20 cellular contexts compared by ENCODE assay signal in the genomic region with DNA sequence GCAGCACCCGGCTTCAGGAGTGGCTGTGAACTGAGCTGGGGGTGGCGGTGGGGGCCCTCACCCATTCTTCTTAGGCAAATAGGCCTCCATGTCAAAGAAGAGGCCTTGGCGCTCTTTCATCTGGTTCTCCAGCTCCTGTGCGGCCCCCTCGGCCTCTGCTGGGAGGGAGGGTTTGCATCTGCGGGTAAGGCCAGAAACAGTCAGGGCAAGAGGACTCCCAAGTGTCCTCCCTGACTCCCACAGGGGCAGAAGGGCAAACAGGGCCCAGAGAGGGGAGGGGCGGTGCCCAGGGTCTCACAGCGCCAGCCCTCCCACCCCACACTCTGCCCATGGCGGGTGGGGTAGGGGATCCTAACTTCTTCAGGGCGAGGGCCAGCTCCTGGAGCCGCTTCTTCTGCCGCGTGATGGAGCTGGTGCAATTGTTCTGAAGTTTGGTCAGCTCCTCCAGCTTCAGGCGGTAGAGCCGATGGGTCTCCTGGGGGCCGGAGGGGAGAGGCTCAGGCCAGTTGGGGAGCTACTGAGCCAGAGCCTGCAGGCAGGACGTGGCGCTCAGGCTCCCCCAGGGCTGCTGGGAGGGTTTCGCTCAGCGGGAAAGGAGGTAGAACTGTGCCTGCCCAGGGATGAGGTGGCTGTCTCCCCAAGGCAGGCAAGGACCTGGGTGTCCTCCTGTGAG. TPM values are rescaled to one million over a fixed set of nuclear protein-coding genes. Genes with fewer than 3 reads are reported as not detected.
DNase-seq lines count a peak whose midpoint lies in the region; ATAC-seq, FAIRE-seq and TF ChIP-seq lines count a peak whose summit lies in the region.
"Had no signal": no experiment of that assay in that cellular context is flagged by ENCODE, and none has a peak within 500 bp of the region (broad histone marks: within the 10 kb centered on the region; RNA-seq: fewer than 3 reads in every experiment).

No MANE protein-coding gene starts in this region.

- no peak overlapping the region for H2AFZ ChIP-seq in H1 (ENCODE audit: low read length)

- 0 out of 2 replicates have a peak overlapping the region, but pooled peaks have one; percentile 4 for H2BK12ac ChIP-seq in H1 (ENCODE audit: low read depth, low read length)

- H3K27ac ChIP-seq in RWPE2 (ENCODE audit: poor library complexity, severe bottlenecking) (no peak overlapping the region), H1 (ENCODE audit: low read depth, low read length) (no peak overlapping the region), testis (peak overlapping the region; percentile 92 to 93)

- peak overlapping the region; percentile 39 for H4K91ac ChIP-seq in H1 (replicated peaks; ENCODE audit: insufficient read length, low read length)

- H3K4ac ChIP-seq in H1 (replicated peaks; ENCODE audit: insufficient read length, low read depth, low read length) = no peak overlapping the region

- H3K4me3 Mint-ChIP-seq in naive B cell = peak overlapping the region in 6 of 8 donors; percentile 21 to 78 (median 72)

- no peak overlapping the region for H2AK5ac ChIP-seq in H1 (ENCODE audit: low read depth, low read length)

- peaks cover 13% of the 10 kb centered on the region; the same call in 1 of the 2 replicates for H3K23me2 ChIP-seq in H1 (ENCODE audit: low read depth, low read length)

- no peak overlapping the region for H2BK120ac ChIP-seq in H1 (replicated peaks; ENCODE audit: low read depth, low read length)

- DNase-seq in RWPE2 (ENCODE audit: low spot score) (peak; percentile 47), H1 (ENCODE audit: low read depth in 1 of 2, low spot score in 2 of 2) (no peak), naive B cell (no peak), testis (peak; percentile 52), GDM1 (lab: John Stamatoyannopoulos, UW) (no peak), MV-4-11 (lab: John Stamatoyannopoulos, UW) (no peak)
- no peak for DNase-seq in stimulated activated naive CD4-positive, alpha-beta T cell (lab: John Stamatoyannopoulos, UW)
- DNase-seq: activated CD8-positive, alpha-beta memory T cell treated with anti-CD3 and anti-CD28 coated beads, Interleukin-2, amount 10 ng/mL, durations not matched to agents 7 days and 5 days; activated effector memory CD4-positive, alpha-beta T cell treated with Interleukin-2 at 50 U/mL for 16 hours; amygdala; COR-L47; effector CD4-positive, alpha-beta T cell; KG1; NCI-H2029 treated with DMSO at 0.1 percent for 48 hours; nephron progenitor cell; SHP77; stimulated activated naive B cell treated with anti-CD40 and anti-IgM and Interleukin-4, amounts not matched to agents 10 μg/mL and 1 μg/mL and 100 μg/mL, for 72 hours; T1000 had no signal

- WGBS in H1 (ENCODE audit: extremely low coverage in 1 of 2, insufficient coverage in 1 of 2, insufficient read length in 1 of 2, insufficient replicate concordance in 2 of 2, low coverage in 1 of 2, low lambda C conversion rate in 2 of 2, missing lambda C conversion rate in 1 of 2), 2 experiments = 95% methylated on average over 18 of the region's 20 CpGs; no CpG with 5 or more reads in 1 of the 2 experiments
- 47 to 72% methylated on average over 6 to 17 of the region's 20 CpGs for WGBS in testis, 2 donors

- no peaks in the 10 kb centered on the region for H4K20me1 ChIP-seq in H1 (replicated peaks in 1 of 2; ENCODE audit: control insufficient read depth in 1 of 2, insufficient read depth in 2 of 2, low read length in 2 of 2)

- no peaks in the 10 kb centered on the region for H3K27me3 ChIP-seq in RWPE2 (ENCODE audit: insufficient read depth, poor library complexity, severe bottlenecking)
- no peaks in the 10 kb centered on the region for H3K27me3 ChIP-seq in H1 (replicated peaks in 1 of 4; ENCODE audit: control insufficient read depth in 3 of 4, extremely low read depth in 1 of 4, insufficient read depth in 3 of 4, low read length in 3 of 4)
- H3K27me3 ChIP-seq in testis = no peaks in the 10 kb centered on the region
- H3K27me3 ChIP-seq: uterus had no signal

- no peak overlapping the region for H3K18ac ChIP-seq in H1 (ENCODE audit: extremely low read depth, low read length)

- H2BK15ac ChIP-seq in H1 (ENCODE audit: low read length) = no peak overlapping the region

- no peak overlapping the region for H2BK20ac ChIP-seq in H1 (ENCODE audit: low read length)

- H3K23ac ChIP-seq in H1 (ENCODE audit: insufficient read length) = no peak overlapping the region

- no peak for TF ChIP-seq POLR2A in H1 (IDR thresholded peaks at IDR 0.05; ENCODE audit: control extremely low read depth in 1 of 2, low read depth in 2 of 2, low read length in 2 of 2)
- TF ChIP-seq POLR2A in testis (IDR thresholded peaks at IDR 0.05) = no peak

- CTCF ChIA-PET in H1 (lab: Charles Lee; ENCODE audit: partially characterized antibody) = interaction anchor here (1.2 to 6.3 kb wide), 4 partner anchors 9 to 76 kb away, joined by 3 to 41 read pairs (median 3); no protein-coding TSS in a partner anchor

- no peak overlapping the region for H3K27ac Mint-ChIP-seq in naive B cell
- H3K27ac Mint-ChIP-seq: activated CD8-positive, alpha-beta memory T cell treated with anti-CD3 and anti-CD28 coated beads, Interleukin-2, amount 10 ng/mL, durations not matched to agents 7 days and 5 days; nephron progenitor cell; stimulated activated naive B cell treated with anti-CD40 and anti-IgM and Interleukin-4, amounts not matched to agents 10 μg/mL and 1 μg/mL and 100 μg/mL, for 72 hours had no signal

- no peak overlapping the region for H3K14ac ChIP-seq in H1 (ENCODE audit: insufficient read length)

- no peak for FAIRE-seq in H1 (lab: Jason Lieb, UNC)

- H4K5ac ChIP-seq in H1 (ENCODE audit: insufficient read length, low read depth, low read length) = no peak overlapping the region

- ATAC-seq in RWPE2 (ENCODE audit: low read depth) = no peak
- ATAC-seq in naive B cell (ENCODE audit: low read depth in 2 of 2) = no peak
- ATAC-seq: activated CD8-positive, alpha-beta memory T cell treated with anti-CD3 and anti-CD28 coated beads, Interleukin-2, amount 10 ng/mL, durations not matched to agents 7 days and 5 days; stimulated activated naive B cell treated with anti-CD40 and anti-IgM and Interleukin-4, amounts not matched to agents 10 μg/mL and 1 μg/mL and 100 μg/mL, for 72 hours had no signal

- H3K9ac ChIP-seq in H1 (replicated peaks in 1 of 4; ENCODE audit: extremely low read depth in 1 of 4, low read depth in 3 of 4, low read length in 3 of 4) = no peak overlapping the region

- no peak overlapping the region for H3K4me2 ChIP-seq in H1 (ENCODE audit: insufficient read depth in 1 of 2, low read depth in 2 of 2, low read length in 2 of 2)

- peaks cover 7% of the 10 kb centered on the region; the same call in 1 of the 2 replicates for H3K36me3 ChIP-seq in RWPE2 (ENCODE audit: low read depth)
- H3K36me3 ChIP-seq in H1 (ENCODE audit: control insufficient read depth in 2 of 4, insufficient read depth in 4 of 4, low read length in 3 of 4) = peaks cover 0 to 5% (median 2%) of the 10 kb centered on the region in 4 experiments; a peak in 4 of 8 replicates
- H3K36me3 ChIP-seq in testis (ENCODE audit: low read depth, missing control alignments) = no peaks in the 10 kb centered on the region
- H3K36me3 ChIP-seq: uterus had no signal

- intact Hi-C loops in testis (cut with DNase I; ENCODE audit: low total_unique reads) = no loop called here

- no peak overlapping the region for H2BK5ac ChIP-seq in H1 (ENCODE audit: low read depth, low read length)

- no peaks in the 10 kb centered on the region for H3K4me1 ChIP-seq in RWPE2 (ENCODE audit: insufficient read depth, poor library complexity, severe bottlenecking)
- peaks cover 0 to 31% (median 21%) of the 10 kb centered on the region in 4 experiments; a peak in 6 of 7 replicates for H3K4me1 ChIP-seq in H1 (replicated peaks in 1 of 4; ENCODE audit: control insufficient read depth in 3 of 4, insufficient read depth in 4 of 4, low read length in 3 of 4)
- H3K4me1 ChIP-seq in testis = peaks cover 48% of the 10 kb centered on the region
- H3K4me1 ChIP-seq: uterus had no signal

- no peaks in the 10 kb centered on the region for H3K9me3 ChIP-seq in RWPE2 (ENCODE audit: severe bottlenecking)
- H3K9me3 ChIP-seq in H1 (ENCODE audit: insufficient read depth in 2 of 2, low read depth in 1 of 2, low read length in 1 of 2) = no peaks in the 10 kb centered on the region
- no peaks in the 10 kb centered on the region for H3K9me3 ChIP-seq in testis
- H3K9me3 ChIP-seq: uterus had no signal

- no peak overlapping the region for H4K8ac ChIP-seq in H1 (ENCODE audit: extremely low read depth, insufficient read depth, low read length)

- H3K4me1 Mint-ChIP-seq in naive B cell = peaks cover 25 to 51% (median 38%) of the 10 kb centered on the region in 3 donors

- TF ChIP-seq CTCF in RWPE2 (IDR thresholded peaks at IDR 0.05; ENCODE audit: poor library complexity, severe bottlenecking) = no peak
- no peak for TF ChIP-seq CTCF in H1 (IDR thresholded peaks at IDR 0.05; ENCODE audit: control extremely low read depth in 1 of 3, insufficient read depth in 1 of 3, low read depth in 1 of 3, low read length in 3 of 3)
- TF ChIP-seq CTCF in testis (IDR thresholded peaks at IDR 0.05) = no peak

- no peaks in the 10 kb centered on the region for H3K79me2 ChIP-seq in H1 (ENCODE audit: control insufficient read depth in 1 of 2, insufficient read depth in 2 of 2, low read length in 2 of 2)

- TF ChIP-seq EP300 in H1 (IDR thresholded peaks at IDR 0.05; ENCODE audit: borderline replicate concordance in 1 of 2, low read depth in 2 of 2, low read length in 2 of 2) = no peak

- H3K36me3 Mint-ChIP-seq in naive B cell = peaks cover 0 to 5% of the 10 kb centered on the region in 2 donors

- 0 out of 2 replicates have a peak, but pooled peaks cover 2% of the 10 kb centered on the region for H3K79me1 ChIP-seq in H1 (ENCODE audit: low read depth, low read length)

- no peaks in the 10 kb centered on the region for H3K9me3 Mint-ChIP-seq in naive B cell
- H3K9me3 Mint-ChIP-seq: central memory CD8-positive, alpha-beta T cell; nephron progenitor cell; stimulated activated naive B cell treated with anti-CD40 and anti-IgM and Interleukin-4, amounts not matched to agents 10 μg/mL and 1 μg/mL and 100 μg/mL, for 72 hours had no signal

- no peaks in the 10 kb centered on the region for H3K27me3 Mint-ChIP-seq in naive B cell
- H3K27me3 Mint-ChIP-seq: activated CD8-positive, alpha-beta memory T cell treated with anti-CD3 and anti-CD28 coated beads, Interleukin-2, amount 10 ng/mL, durations not matched to agents 7 days and 5 days; central memory CD8-positive, alpha-beta T cell; stimulated activated naive B cell treated with anti-CD40 and anti-IgM and Interleukin-4, amounts not matched to agents 10 μg/mL and 1 μg/mL and 100 μg/mL, for 72 hours had no signal

- no peak overlapping the region for H3K56ac ChIP-seq in H1 (replicated peaks; ENCODE audit: insufficient read length, low read depth, low read length)

- POLR2A ChIA-PET in H1 (lab: Charles Lee; ENCODE audit: partially characterized antibody) = interaction anchor here (1.2 to 2.9 kb wide), 4 partner anchors 18 to 77 kb away, joined by 3 to 7 read pairs (median 4); a partner anchor contains a TSS

- H3K4me3 ChIP-seq in RWPE2 (ENCODE audit: severe bottlenecking) (no peak overlapping the region), H1 (ENCODE audit: extremely low read depth in 1 of 4, insufficient read depth in 2 of 4, low read depth in 3 of 4, low read length in 4 of 4) (no peak overlapping the region), testis (no peak overlapping the region)

- TF ChIP-seq RAD21 in H1 (IDR thresholded peaks at IDR 0.05 in 1 of 2, conservative IDR thresholded peaks at IDR 0.05 in 1 of 2; ENCODE audit: low read depth in 2 of 2, low read length in 2 of 2) = 0 out of 4 replicates have a peak, but pooled peaks of 1 of the 2 experiments have one; percentile 3

RNA-seq across cellular contexts. Expression of a gene that starts 2.2 kb away (rescaled TPM):
- 15.6 and 21.2 TPM in 2 replicates for total RNA-seq in H1 (2021; fragmentation: NEBNext Ultra II Directional; extraction: Animal tissue kit (Norgen Biotek cat#: 25700))
- 48.8 and 49.9 TPM in 2 replicates for polyA plus RNA-seq in H1 (2011; rRNA removed)
- polyA plus RNA-seq in H1 (2011; cell fraction: cytosol; rRNA removed) = 39.3 TPM
- 61.7 TPM for polyA plus RNA-seq in H1 (2011; cell fraction: nucleus; rRNA removed)
- 22.0 to 30.6 TPM (median 26.8 TPM) in 4 replicates for polyA plus RNA-seq in H1 (2012, experiment 1 of 2)
- 35.9 TPM for polyA plus RNA-seq in H1 (2012, experiment 2 of 2)
- 22.2 TPM for polyA plus RNA-seq in H1 (2013, experiment 1 of 2)
- polyA plus RNA-seq in H1 (2013, experiment 2 of 2) = 24.9 TPM
- 73.1 and 86.8 TPM in 2 replicates for polyA minus RNA-seq in H1 (2011; rRNA and poly(A)+ RNA removed)
- 11.7 TPM for polyA minus RNA-seq in H1 (2011; cell fraction: cytosol; rRNA and poly(A)+ RNA removed)
- polyA minus RNA-seq in H1 (2011; cell fraction: nucleus; rRNA and poly(A)+ RNA removed) = 20.8 TPM
- 10 to 100 TPM; 31.7 to 37.2 (median 35.2) TPM for polyA plus RNA-seq in naive B cell (ENCODE audit: low read depth in 6 of 6)
- total RNA-seq in testis = 100 to 1,000 TPM in 1 of 2 donors, 10 to 100 TPM in 1; 85.9 to 150 TPM
- 270 TPM for polyA plus RNA-seq in testis (ENCODE audit: insufficient read depth, low read depth, low replicate concordance)

RNA-seq across cellular contexts. Expression of a gene that starts 55.6 kb away (rescaled TPM):
- 26.4 and 32.3 TPM in 2 replicates for total RNA-seq in H1 (2021; fragmentation: NEBNext Ultra II Directional; extraction: Animal tissue kit (Norgen Biotek cat#: 25700))
- polyA plus RNA-seq in H1 (2011; rRNA removed) (53.2 and 53.9 TPM in 2 replicates), naive B cell (ENCODE audit: low read depth in 6 of 6) (10 to 100 TPM; 61.3 to 89.8 (median 65.3) TPM), testis (ENCODE audit: insufficient read depth, low read depth, low replicate concordance) (122 TPM)
- polyA plus RNA-seq in H1 (2011; cell fraction: cytosol; rRNA removed) = 54.7 TPM
- polyA plus RNA-seq in H1 (2011; cell fraction: nucleus; rRNA removed) = 36.4 TPM
- polyA plus RNA-seq in H1 (2012, experiment 1 of 2) = 26.4 to 38.5 TPM (median 31.3 TPM) in 4 replicates
- polyA plus RNA-seq in H1 (2012, experiment 2 of 2) = 37.5 TPM
- polyA plus RNA-seq in H1 (2013, experiment 1 of 2) = 23.7 TPM
- polyA plus RNA-seq in H1 (2013, experiment 2 of 2) = 25.8 TPM
- polyA minus RNA-seq in H1 (2011; rRNA and poly(A)+ RNA removed) = 25.3 and 27.0 TPM in 2 replicates
- polyA minus RNA-seq in H1 (2011; cell fraction: cytosol; rRNA and poly(A)+ RNA removed) = 10.8 TPM
- polyA minus RNA-seq in H1 (2011; cell fraction: nucleus; rRNA and poly(A)+ RNA removed) = 19.6 TPM
- total RNA-seq in testis = 10 to 100 TPM; 47.0 to 48.3 TPM

RNA-seq across cellular contexts. Expression of a gene that starts 55.7 kb away (rescaled TPM):
- total RNA-seq in H1 (2021; fragmentation: NEBNext Ultra II Directional; extraction: Animal tissue kit (Norgen Biotek cat#: 25700)) = 254 TPM in 2 replicates
- polyA plus RNA-seq in H1 (2011; rRNA removed) (203 and 258 TPM in 2 replicates), naive B cell (ENCODE audit: low read depth in 6 of 6) (100 to 1,000 TPM; 128 to 211 (median 147) TPM), testis (ENCODE audit: insufficient read depth, low read depth, low replicate concordance) (154 TPM)
- 115 TPM for polyA plus RNA-seq in H1 (2011; cell fraction: cytosol; rRNA removed)
- polyA plus RNA-seq in H1 (2011; cell fraction: nucleus; rRNA removed) = 220 TPM
- polyA plus RNA-seq in H1 (2012, experiment 1 of 2) = 202 to 301 TPM (median 265 TPM) in 4 replicates
- polyA plus RNA-seq in H1 (2012, experiment 2 of 2) = 248 TPM
- polyA plus RNA-seq in H1 (2013, experiment 1 of 2) = 314 TPM
- polyA plus RNA-seq in H1 (2013, experiment 2 of 2) = 278 TPM
- 107 and 122 TPM in 2 replicates for polyA minus RNA-seq in H1 (2011; rRNA and poly(A)+ RNA removed)
- polyA minus RNA-seq in H1 (2011; cell fraction: cytosol; rRNA and poly(A)+ RNA removed) = 166 TPM
- polyA minus RNA-seq in H1 (2011; cell fraction: nucleus; rRNA and poly(A)+ RNA removed) = 98.6 TPM
- total RNA-seq in testis = 100 to 1,000 TPM in 1 of 2 donors, 10 to 100 TPM in 1; 93.3 to 102 TPM

Comparison
In these comparisons a context has a peak if more than half of its experiments do, and no peak if none do; other contexts are left out.
1. DNase-seq: peak in RWPE2 (single experiment) and testis (single experiment); none in H1 (0 of 2), naive B cell (single experiment), GDM1 (single experiment), stimulated activated naive CD4-positive, alpha-beta T cell (0 of 6) and MV-4-11 (single experiment).
2. H3K27ac ChIP-seq: peak in testis (2 of 2); none in RWPE2 (single experiment) and H1 (single experiment).